In genomic region chr9:127805620-127806019, GRCh38 we compare ENCODE assay signal across 1 cellular context.
A peak's percentile ranks its signal among the peaks of the same experiment; 100 is the strongest.
TF ChIP-seq lines count a peak whose summit lies in the region.

No MANE protein-coding gene starts in this region.

TF ChIP-seq in H1, 55 proteins besides CTCF, POLR2A, EP300 and RAD21:
- TF ChIP-seq POLR2AphosphoS5 (IDR thresholded peaks at IDR 0.05; ENCODE audit: low read depth, low read length) (no peak), YY1 (IDR thresholded peaks at IDR 0.05; ENCODE audit: low read depth, low read length) (0 out of 2 replicates have a peak, but pooled peaks have one; percentile 19), SIN3A (conservative IDR thresholded peaks at IDR 0.05 in 1 of 2, IDR thresholded peaks at IDR 0.05 in 1 of 2; ENCODE audit: low read depth in 1 of 2, low read length in 2 of 2) (0 out of 4 replicates have a peak, but pooled peaks of 1 of the 2 experiments have one; percentile 32), GABPA (IDR thresholded peaks at IDR 0.05; ENCODE audit: borderline replicate concordance, insufficient read depth, low read length) (peak; percentile 76; the same call in 1 of the 2 replicates)
